In genomic region chrX:107699611-107700010, GRCh38 we compare ENCODE assay signal across 19 cellular contexts.
DNase-seq lines count a peak whose midpoint lies in the region; ATAC-seq and TF ChIP-seq lines count a peak whose summit lies in the region.
"Had no signal": no experiment of that assay in that cellular context is flagged by ENCODE, and none has a peak within 500 bp of the region (broad histone marks: within the 10 kb centered on the region; RNA-seq: fewer than 3 reads in every experiment).

No MANE protein-coding gene starts in this region.

- peak in 1 of 3 donors; percentile 35 for DNase-seq in Peyer's patch
- no peak for DNase-seq in hepatocyte (ENCODE audit: low spot score)
- DNase-seq in stomach: no peak
- DNase-seq in NCI-H524 treated with DMSO at 0.1 percent for 48 hours (lab: John Stamatoyannopoulos, UW): no peak
- no peak for DNase-seq in germinal center (ENCODE audit: low spot score)
- DNase-seq: activated CD4-positive, alpha-beta T cell treated with anti-CD3 and anti-CD28 coated beads, Interleukin-2, amount 10 ng/mL, durations not matched to agents 7 days and 5 days; activated naive CD8-positive, alpha-beta T cell treated with anti-CD3 and anti-CD28 coated beads, Interleukin-2, amount 50 U/mL, for 24 hours; activated T-cell treated with anti-CD3 and anti-CD28 coated beads for 4 hours; AML-193; cerebellar nuclear complex; DMS153; NCI-H1092 treated with DMSO at 0.1 percent for 48 hours; NK-92 treated with Interleukin-12 subunit alpha and Interleukin-12 subunit beta, amount 100 ng/mL, for 24 hours; stimulated activated CD4-positive, alpha-beta T cell treated with anti-CD3 and anti-CD28 coated beads, Interleukin-15, amount 100 ng/mL, for 24 hours; T-helper 9 cell had no signal

- ATAC-seq in HG03342 (IDR thresholded peaks at IDR 0.05; ENCODE audit: unreplicated experiment): no peak
- ATAC-seq: activated naive CD8-positive, alpha-beta T cell treated with anti-CD3 and anti-CD28 coated beads, Interleukin-2, amount 50 U/mL, for 24 hours had no signal

- peaks cover 10% of the 10 kb centered on the region for H3F3A ChIP-seq in DOHH2 (ENCODE audit: control insufficient read depth, insufficient read depth)

- H3K27ac ChIP-seq in DOHH2 (ENCODE audit: low read depth, low read length) (peak overlapping the region; percentile 90; the same call in 1 of the 2 replicates), Peyer's patch (peak overlapping the region in 3 of 4 donors; percentile 36 to 63 (median 37)), hepatocyte (peak overlapping the region; percentile 63), stomach (peak overlapping the region in 4 of 5 donors; percentile 57 to 75 (median 72))
- H3K27ac ChIP-seq: thoracic aorta had no signal

- no peak for TF ChIP-seq EP300 in stomach (IDR thresholded peaks at IDR 0.05)

- H3K79me2 ChIP-seq in DOHH2 (ENCODE audit: control insufficient read depth, low read length): no peaks in the 10 kb centered on the region
- no peaks in the 10 kb centered on the region for H3K79me2 ChIP-seq in hepatocyte

- no peaks in the 10 kb centered on the region for H4K20me1 ChIP-seq in DOHH2 (ENCODE audit: control insufficient read depth, insufficient read depth, low read depth, low read length)
- no peaks in the 10 kb centered on the region for H4K20me1 ChIP-seq in hepatocyte (ENCODE audit: insufficient read depth, poor library complexity, severe bottlenecking)

- H3K4me1 ChIP-seq in DOHH2 (ENCODE audit: control insufficient read depth, low read length): peaks cover 35% of the 10 kb centered on the region
- H3K4me1 ChIP-seq in Peyer's patch: peaks cover 0 to 12% (median 0%) of the 10 kb centered on the region in 4 donors
- H3K4me1 ChIP-seq in hepatocyte (ENCODE audit: insufficient read depth): no peaks in the 10 kb centered on the region
- H3K4me1 ChIP-seq in stomach: peaks cover 0 to 22% (median 8%) of the 10 kb centered on the region in 4 donors
- H3K4me1 ChIP-seq: prostate gland had no signal

- H3K9me2 ChIP-seq in DOHH2 (replicated peaks; ENCODE audit: control insufficient read depth, low read length) (no peaks in the 10 kb centered on the region), hepatocyte (replicated peaks; ENCODE audit: insufficient read depth) (no peaks in the 10 kb centered on the region)

- intact Hi-C loops in stomach (cut with DNase I; ENCODE audit: low total_unique reads): no loop called here

- H3K9me3 ChIP-seq in DOHH2 (ENCODE audit: control insufficient read depth, insufficient read depth, low read length) (no peaks in the 10 kb centered on the region), Peyer's patch (no peaks in the 10 kb centered on the region), hepatocyte (ENCODE audit: low read depth) (no peaks in the 10 kb centered on the region), stomach (no peaks in the 10 kb centered on the region)
- H3K9me3 ChIP-seq: prostate gland, thoracic aorta had no signal

- TF ChIP-seq POLR2A in Peyer's patch (IDR thresholded peaks at IDR 0.05): no peak
- TF ChIP-seq POLR2A in stomach (IDR thresholded peaks at IDR 0.05): no peak

- no peak for TF ChIP-seq CTCF in DOHH2 (IDR thresholded peaks at IDR 0.05; ENCODE audit: low read depth, low read length, poor library complexity, severe bottlenecking)
- no peak for TF ChIP-seq CTCF in Peyer's patch (IDR thresholded peaks at IDR 0.05)
- no peak for TF ChIP-seq CTCF in hepatocyte (IDR thresholded peaks at IDR 0.05; ENCODE audit: poor library complexity)
- no peak for TF ChIP-seq CTCF in stomach (IDR thresholded peaks at IDR 0.05)

- H3K36me3 ChIP-seq in DOHH2 (ENCODE audit: control insufficient read depth, low read length) (no peaks in the 10 kb centered on the region), Peyer's patch (no peaks in the 10 kb centered on the region), hepatocyte (replicated peaks; ENCODE audit: insufficient read depth, low read depth) (no peaks in the 10 kb centered on the region), stomach (no peaks in the 10 kb centered on the region)
- H3K36me3 ChIP-seq: prostate gland, thoracic aorta had no signal

- H3K4me2 ChIP-seq in DOHH2 (ENCODE audit: low read length) (peak overlapping the region; percentile 72), hepatocyte (no peak overlapping the region)

- H3K4me3 ChIP-seq in DOHH2 (ENCODE audit: low read length) (0 out of 2 replicates have a peak overlapping the region, but pooled peaks have one; percentile 20), Peyer's patch (no peak overlapping the region), hepatocyte (no peak overlapping the region), stomach (no peak overlapping the region)
- H3K4me3 ChIP-seq: prostate gland, thoracic aorta had no signal

- no peaks in the 10 kb centered on the region for H3K27me3 ChIP-seq in DOHH2 (ENCODE audit: control insufficient read depth, low read length)
- H3K27me3 ChIP-seq in Peyer's patch: no peaks in the 10 kb centered on the region
- H3K27me3 ChIP-seq in hepatocyte: no peaks in the 10 kb centered on the region
- no peaks in the 10 kb centered on the region for H3K27me3 ChIP-seq in stomach

- H2AFZ ChIP-seq in hepatocyte: no peak overlapping the region

- WGBS in hepatocyte (ENCODE audit: low lambda C conversion rate, missing lambda C conversion rate): 94% methylated on average over 2 of the region's 2 CpGs
- WGBS in stomach, 5 donors: 70 to 93% (median 82%) methylated on average over 2 of the region's 2 CpGs

Comparison
In these comparisons a context has a peak if more than half of its experiments do, and no peak if none do; other contexts are left out.
1. H3K27ac ChIP-seq: peak in every context shown above with its lines; median percentile 90 in DOHH2; 72 in stomach; 63 in hepatocyte; 37 in Peyer's patch.